Comparison of ENCODE assay signal across 1 cellular context in genomic region chr20:44394520-44395182, GRCh38.
A peak's percentile ranks its signal among the peaks of the same experiment; 100 is the strongest.
TF ChIP-seq lines count a peak whose summit lies in the region.

No MANE protein-coding gene starts in this region.

TF ChIP-seq in HepG2, 621 proteins besides CTCF, POLR2A, EP300 and RAD21 (continued from another document and continues in another):
- TF ChIP-seq, protein P1, sequence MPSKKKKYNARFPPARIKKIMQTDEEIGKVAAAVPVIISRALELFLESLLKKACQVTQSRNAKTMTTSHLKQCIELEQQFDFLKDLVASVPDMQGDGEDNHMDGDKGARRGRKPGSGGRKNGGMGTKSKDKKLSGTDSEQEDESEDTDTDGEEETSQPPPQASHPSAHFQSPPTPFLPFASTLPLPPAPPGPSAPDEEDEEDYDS (CRISPR knock-in tag; IDR thresholded peaks at IDR 0.05): peak; percentile 83
- TF ChIP-seq PRDM10 (CRISPR knock-in tag; IDR thresholded peaks at IDR 0.05; ENCODE audit: low read depth) (no peak; the same call in none of the 2 replicates), TRIM22 (IDR thresholded peaks at IDR 0.05) (no peak), IKZF5 (CRISPR knock-in tag; IDR thresholded peaks at IDR 0.05) (peak; percentile 100), KLF6 (CRISPR knock-in tag; IDR thresholded peaks at IDR 0.05) (peak; percentile 90), CENPT (CRISPR knock-in tag; IDR thresholded peaks at IDR 0.05; ENCODE audit: low read depth) (no peak), IKZF4 (CRISPR knock-in tag; IDR thresholded peaks at IDR 0.05; ENCODE audit: borderline replicate concordance, low read depth, not compliant biosample characterization) (peak; percentile 12), SMARCE1 (IDR thresholded peaks at IDR 0.05; ENCODE audit: borderline replicate concordance) (no peak), POLR2AphosphoS5 (IDR thresholded peaks at IDR 0.05; ENCODE audit: low read depth, low read length) (peak; percentile 50; the same call in 1 of the 2 replicates), FOXK1 (CRISPR knock-in tag; IDR thresholded peaks at IDR 0.05; ENCODE audit: borderline replicate concordance, low read depth) (peak; percentile 98), EHMT2 (IDR thresholded peaks at IDR 0.05; ENCODE audit: borderline replicate concordance, low read depth, low read length) (peak; percentile 93; the same call in 1 of the 2 replicates), ZNF792 (CRISPR knock-in tag; IDR thresholded peaks at IDR 0.05) (peak; percentile 96), ARID2 (CRISPR knock-in tag; IDR thresholded peaks at IDR 0.05; ENCODE audit: borderline replicate concordance) (peak; percentile 100), ZNF296 (CRISPR knock-in tag; conservative IDR thresholded peaks at IDR 0.05) (peak; percentile 96), MIER2 (CRISPR knock-in tag; IDR thresholded peaks at IDR 0.05) (peak; percentile 92), ZBTB49 (CRISPR knock-in tag; IDR thresholded peaks at IDR 0.05; ENCODE audit: borderline replicate concordance) (peak; percentile 64; the same call in 1 of the 2 replicates), AGO2 (optimal IDR thresholded peaks at IDR 0.05; ENCODE audit: low read depth, low read length) (no peak), ZNF883 (CRISPR knock-in tag; IDR thresholded peaks at IDR 0.05; ENCODE audit: not compliant biosample characterization) (no peak), NR3C1 (CRISPR knock-in tag; IDR thresholded peaks at IDR 0.05) (no peak), ZNF703 (CRISPR knock-in tag; IDR thresholded peaks at IDR 0.05; ENCODE audit: borderline replicate concordance) (peak; percentile 100), ZNF230 (CRISPR knock-in tag; IDR thresholded peaks at IDR 0.05) (peak; percentile 70), ZFX (CRISPR knock-in tag; IDR thresholded peaks at IDR 0.05; ENCODE audit: low read depth) (peak; percentile 91), ZBTB7B (CRISPR knock-in tag; IDR thresholded peaks at IDR 0.05) (peak; percentile 100), TBP (CRISPR knock-in tag; IDR thresholded peaks at IDR 0.05) (no peak; the same call in 1 of the 2 replicates), HBP1 (CRISPR knock-in tag; IDR thresholded peaks at IDR 0.05; ENCODE audit: low read depth) (peak; percentile 90; the same call in 1 of the 2 replicates), SALL2 (CRISPR knock-in tag; IDR thresholded peaks at IDR 0.05) (peak; percentile 95), ASH2L (IDR thresholded peaks at IDR 0.05; ENCODE audit: insufficient read length, low read depth, low read length) (peak; percentile 88), GATA4 (IDR thresholded peaks at IDR 0.05; ENCODE audit: borderline replicate concordance, low read depth) (peak; percentile 100), PHF20 (CRISPR knock-in tag; IDR thresholded peaks at IDR 0.05) (peak; percentile 70), ZBTB2 (CRISPR knock-in tag; IDR thresholded peaks at IDR 0.05; ENCODE audit: low read depth) (peak; percentile 82), GATAD1 (CRISPR knock-in tag; IDR thresholded peaks at IDR 0.05) (peak; percentile 83), NFIB (CRISPR knock-in tag; IDR thresholded peaks at IDR 0.05; ENCODE audit: borderline replicate concordance) (no peak), ZFP41 (CRISPR knock-in tag; IDR thresholded peaks at IDR 0.05; ENCODE audit: borderline replicate concordance) (no peak), TEAD3 (CRISPR knock-in tag; optimal IDR thresholded peaks at IDR 0.05; ENCODE audit: borderline replicate concordance) (peak; percentile 91), SIN3B (IDR thresholded peaks at IDR 0.05; ENCODE audit: low read length) (peak; percentile 21; the same call in 1 of the 2 replicates), ERF (CRISPR knock-in tag; IDR thresholded peaks at IDR 0.05) (peak; percentile 98), SMYD3 (CRISPR knock-in tag; IDR thresholded peaks at IDR 0.05) (peak; percentile 96), RFX1 (IDR thresholded peaks at IDR 0.05) (no peak), SATB2 (CRISPR knock-in tag; IDR thresholded peaks at IDR 0.05) (peak; percentile 83; the same call in 1 of the 2 replicates), POLR2AphosphoS2 (IDR thresholded peaks at IDR 0.05; ENCODE audit: low read depth, low read length) (no peak; the same call in 1 of the 2 replicates), THAP7 (CRISPR knock-in tag; IDR thresholded peaks at IDR 0.05) (peak; percentile 89), ZNF264 (CRISPR knock-in tag; IDR thresholded peaks at IDR 0.05) (peak; percentile 99), SRSF1 (optimal IDR thresholded peaks at IDR 0.05; ENCODE audit: low read depth, low read length) (peak; percentile 26), ZNF260 (CRISPR knock-in tag; IDR thresholded peaks at IDR 0.05; ENCODE audit: borderline replicate concordance, low read depth) (no peak), ZNF326 (CRISPR knock-in tag; IDR thresholded peaks at IDR 0.05; ENCODE audit: borderline replicate concordance) (no peak), FOSL2 (CRISPR knock-in tag; IDR thresholded peaks at IDR 0.05) (peak; percentile 94)
- TF ChIP-seq, protein P2, sequence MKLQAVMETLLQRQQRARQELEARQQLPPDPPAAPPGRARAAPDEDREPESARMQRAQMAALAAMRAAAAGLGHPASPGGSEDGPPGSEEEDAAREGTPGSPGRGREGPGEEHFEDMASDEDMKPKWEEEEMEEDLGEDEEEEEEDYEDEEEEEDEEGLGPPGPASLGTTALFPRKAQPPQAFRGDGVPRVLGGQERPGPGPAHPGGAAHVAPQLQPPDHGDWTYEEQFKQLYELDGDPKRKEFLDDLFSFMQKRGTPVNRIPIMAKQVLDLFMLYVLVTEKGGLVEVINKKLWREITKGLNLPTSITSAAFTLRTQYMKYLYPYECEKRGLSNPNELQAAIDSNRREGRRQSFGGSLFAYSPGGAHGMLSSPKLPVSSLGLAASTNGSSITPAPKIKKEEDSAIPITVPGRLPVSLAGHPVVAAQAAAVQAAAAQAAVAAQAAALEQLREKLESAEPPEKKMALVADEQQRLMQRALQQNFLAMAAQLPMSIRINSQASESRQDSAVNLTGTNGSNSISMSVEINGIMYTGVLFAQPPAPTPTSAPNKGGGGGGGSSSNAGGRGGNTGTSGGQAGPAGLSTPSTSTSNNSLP (IDR thresholded peaks at IDR 0.05; ENCODE audit: low read depth, low read length): peak; percentile 80
- TF ChIP-seq, protein P3, sequence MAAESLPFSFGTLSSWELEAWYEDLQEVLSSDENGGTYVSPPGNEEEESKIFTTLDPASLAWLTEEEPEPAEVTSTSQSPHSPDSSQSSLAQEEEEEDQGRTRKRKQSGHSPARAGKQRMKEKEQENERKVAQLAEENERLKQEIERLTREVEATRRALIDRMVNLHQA (CRISPR knock-in tag; IDR thresholded peaks at IDR 0.05): peak; percentile 91; the same call in 1 of the 2 replicates
- TF ChIP-seq, protein P4, sequence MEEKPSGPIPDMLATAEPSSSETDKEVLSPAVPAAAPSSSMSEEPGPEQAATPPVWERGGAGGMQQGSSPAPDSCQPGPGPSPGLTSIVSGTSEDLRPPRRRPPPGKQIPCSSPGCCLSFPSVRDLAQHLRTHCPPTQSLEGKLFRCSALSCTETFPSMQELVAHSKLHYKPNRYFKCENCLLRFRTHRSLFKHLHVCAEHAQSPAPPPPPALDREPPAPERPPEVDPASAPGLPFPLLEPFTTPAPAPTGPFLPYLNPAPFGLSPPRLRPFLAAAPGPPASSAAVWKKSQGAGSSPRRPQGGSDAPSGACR (CRISPR knock-in tag; IDR thresholded peaks at IDR 0.05): peak; percentile 100
- TF ChIP-seq, protein P5, sequence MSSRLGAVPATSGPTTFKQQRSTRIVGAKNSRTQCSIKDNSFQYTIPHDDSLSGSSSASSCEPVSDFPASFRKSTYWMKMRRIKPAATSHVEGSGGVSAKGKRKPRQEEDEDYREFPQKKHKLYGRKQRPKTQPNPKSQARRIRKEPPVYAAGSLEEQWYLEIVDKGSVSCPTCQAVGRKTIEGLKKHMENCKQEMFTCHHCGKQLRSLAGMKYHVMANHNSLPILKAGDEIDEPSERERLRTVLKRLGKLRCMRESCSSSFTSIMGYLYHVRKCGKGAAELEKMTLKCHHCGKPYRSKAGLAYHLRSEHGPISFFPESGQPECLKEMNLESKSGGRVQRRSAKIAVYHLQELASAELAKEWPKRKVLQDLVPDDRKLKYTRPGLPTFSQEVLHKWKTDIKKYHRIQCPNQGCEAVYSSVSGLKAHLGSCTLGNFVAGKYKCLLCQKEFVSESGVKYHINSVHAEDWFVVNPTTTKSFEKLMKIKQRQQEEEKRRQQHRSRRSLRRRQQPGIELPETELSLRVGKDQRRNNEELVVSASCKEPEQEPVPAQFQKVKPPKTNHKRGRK (CRISPR knock-in tag; IDR thresholded peaks at IDR 0.05): no peak
